29 cellular contexts compared by ENCODE assay signal in the genomic region with DNA sequence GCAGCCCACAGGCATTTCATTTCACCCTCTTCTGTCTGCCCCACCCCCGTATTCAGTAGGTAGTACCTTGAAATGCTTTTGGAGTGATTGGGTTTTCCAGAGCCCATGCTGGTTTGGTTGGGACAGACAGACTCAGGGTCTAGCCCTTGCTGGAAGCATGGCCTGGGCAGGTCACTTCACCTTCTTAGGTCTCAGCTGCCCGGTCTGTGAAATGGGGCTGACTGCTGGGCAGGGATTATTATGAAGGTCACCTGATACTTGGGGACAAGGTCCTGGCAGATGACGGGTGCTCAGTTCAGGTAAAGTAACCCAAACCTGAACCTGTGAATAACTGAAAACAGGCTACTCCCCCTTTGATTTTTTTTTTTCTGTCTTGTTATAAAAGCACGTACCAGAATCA.
"Had no signal": no experiment of that assay in that cellular context is flagged by ENCODE, and none has a peak within 500 bp of the region (broad histone marks: within the 10 kb centered on the region; RNA-seq: fewer than 3 reads in every experiment).

No MANE protein-coding gene starts in this region.

- H3K27me3 Mint-ChIP-seq: activated B cell treated with CpG ODN at 0.5 μM for 24 hours; activated CD8-positive, alpha-beta T cell treated with anti-CD3 and anti-CD28 coated beads for 36 hours; activated naive CD8-positive, alpha-beta T cell; naive B cell had no signal

- H3K4me1 ChIP-seq: body of pancreas, pancreas, psoas muscle had no signal

- H3K4me3 Mint-ChIP-seq: activated B cell treated with CpG ODN at 0.5 μM for 24 hours; activated CD8-positive, alpha-beta T cell treated with anti-CD3 and anti-CD28 coated beads for 36 hours; activated naive CD8-positive, alpha-beta T cell; activated T-cell treated with anti-CD3 and anti-CD28 coated beads, Interleukin-2, amount 50 U/mL, for 72 hours; mesothelial cell of epicardium; naive B cell; T-helper 1 cell treated with Interleukin-12 subunit alpha and Interleukin-12 subunit beta and Interleukin-4 antibody, amounts not matched to agents 30 μg/mL and 1 μg/mL, for 36 hours had no signal

- H3K27ac Mint-ChIP-seq: activated B cell treated with CpG ODN at 0.5 μM for 24 hours; activated CD8-positive, alpha-beta T cell treated with anti-CD3 and anti-CD28 coated beads for 36 hours; activated naive CD8-positive, alpha-beta T cell; activated T-cell treated with anti-CD3 and anti-CD28 coated beads, Interleukin-2, amount 50 U/mL, for 72 hours; mesothelial cell of epicardium; naive B cell had no signal

- H3K36me3 ChIP-seq: colonic mucosa had no signal

- H3K4me1 Mint-ChIP-seq: mesothelial cell of epicardium, naive B cell had no signal

- ATAC-seq: activated CD8-positive, alpha-beta T cell treated with anti-CD3 and anti-CD28 coated beads for 36 hours; body of pancreas; heart right ventricle; left lung; pancreas; psoas muscle; stimulated activated naive CD8-positive, alpha-beta T cell treated with anti-CD3 and anti-CD28 coated beads, Interleukin-15, Interleukin-2, amounts not matched to agents 100 U/mL and 50 U/mL, for 24 hours had no signal

- DNase-seq: activated B cell treated with CpG ODN at 0.5 μM for 24 hours; activated CD4-positive, alpha-beta T cell treated with anti-CD3 and anti-CD28 coated beads, Interleukin-2, amount 50 U/mL, for 1 hour; activated CD8-positive, alpha-beta T cell treated with anti-CD3 and anti-CD28 coated beads for 36 hours; activated effector memory CD4-positive, alpha-beta T cell treated with Interleukin-2 at 50 U/mL for 16 hours; activated naive CD4-positive, alpha-beta T cell treated with Interleukin-2 at 50 U/mL for 16 hours; activated T-cell treated with anti-CD3 and anti-CD28 coated beads, Interleukin-2, amount 50 U/mL, for 72 hours; anterior cingulate cortex; body of pancreas; colonic mucosa; effector CD8-positive, alpha-beta T cell; esophagus squamous epithelium; foreskin melanocyte; heart right ventricle; left lung; naive B cell; nucleus accumbens; pancreas; psoas muscle; stimulated activated CD4-positive, alpha-beta T cell treated with anti-CD3 and anti-CD28 coated beads, Interleukin-15, amount 100 ng/mL, for 24 hours; stimulated activated CD4-positive, alpha-beta T cell treated with anti-CD3 and anti-CD28 coated beads, Interleukin-2, amount 100 ng/mL, for 24 hours; stimulated activated naive CD8-positive, alpha-beta T cell treated with anti-CD3 and anti-CD28 coated beads, Interleukin-15, Interleukin-2, amounts not matched to agents 100 U/mL and 50 U/mL, for 24 hours; testis; transverse colon had no signal

- H3K9me3 ChIP-seq: body of pancreas, colonic mucosa, esophagus squamous epithelium, heart right ventricle, left lung, pancreas, psoas muscle, testis, transverse colon had no signal

- H3K27me3 ChIP-seq: body of pancreas, colonic mucosa, esophagus squamous epithelium, heart right ventricle, left lung, pancreas, testis, transverse colon had no signal

- FAIRE-seq: endometrium, islet of Langerhans, pancreas had no signal

- H3K4me3 ChIP-seq: body of pancreas, colonic mucosa, esophagus squamous epithelium, heart right ventricle, left lung, pancreas, psoas muscle, testis, transverse colon had no signal

- H3K9me3 Mint-ChIP-seq: activated B cell treated with CpG ODN at 0.5 μM for 24 hours; activated CD8-positive, alpha-beta T cell treated with anti-CD3 and anti-CD28 coated beads for 36 hours; activated T-cell treated with anti-CD3 and anti-CD28 coated beads, Interleukin-2, amount 50 U/mL, for 72 hours; mesothelial cell of epicardium; naive B cell; T-helper 1 cell treated with Interleukin-12 subunit alpha and Interleukin-12 subunit beta and Interleukin-4 antibody, amounts not matched to agents 30 μg/mL and 1 μg/mL, for 36 hours had no signal

- H3K27ac ChIP-seq: body of pancreas, colonic mucosa, epithelial cell of prostate, esophagus squamous epithelium, heart right ventricle, pancreas, psoas muscle, testis, transverse colon had no signal
